21 cellular contexts compared by ENCODE assay signal in the genomic region with DNA sequence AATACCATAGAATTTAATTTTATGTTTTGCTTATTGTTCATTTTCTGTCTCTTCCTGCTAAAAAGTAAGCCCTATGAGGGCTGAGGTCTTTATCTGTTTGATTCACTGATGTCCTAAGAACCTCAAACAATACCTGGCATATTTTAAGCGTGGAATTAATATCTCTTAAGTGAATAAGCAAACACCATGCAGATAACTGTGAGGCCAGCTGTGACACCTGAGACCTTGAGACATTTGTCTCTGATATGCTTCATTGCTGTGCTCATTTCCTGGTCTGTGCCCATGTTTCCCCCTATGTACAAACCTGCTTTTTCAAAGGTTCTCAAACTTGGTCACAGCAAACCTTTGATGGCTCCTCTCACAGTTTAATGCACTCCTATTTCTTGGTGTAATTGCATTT.
"Had no signal": no experiment of that assay in that cellular context is flagged by ENCODE, and none has a peak within 500 bp of the region (broad histone marks: within the 10 kb centered on the region; RNA-seq: fewer than 3 reads in every experiment).

No MANE protein-coding gene starts in this region.

- H3K4me3 Mint-ChIP-seq: activated CD8-positive, alpha-beta T cell treated with anti-CD3 and anti-CD28 coated beads, Interleukin-2, amount 10 ng/mL, durations not matched to agents 7 days and 5 days; brain; dendritic cell treated with granulocyte-macrophage colony-stimulating factor and Interleukin-4, amounts not matched to agents 40 ng/mL and 50 ng/mL, for 4 days; immature natural killer cell; mesothelial cell of epicardium; naive thymus-derived CD8-positive, alpha-beta T cell; stimulated activated memory B cell treated with anti-CD40 and anti-IgM and Interleukin-4, amounts not matched to agents 10 μg/mL and 1 μg/mL and 100 μg/mL, for 72 hours had no signal

- H3K27me3 Mint-ChIP-seq: brain; dendritic cell treated with granulocyte-macrophage colony-stimulating factor and Interleukin-4, amounts not matched to agents 40 ng/mL and 50 ng/mL, for 4 days had no signal

- H3K4me3 ChIP-seq: left ventricle myocardium inferior, transverse colon, vagina had no signal

- H3K27ac ChIP-seq: foreskin keratinocyte, left ventricle myocardium inferior, transverse colon, vagina had no signal

- ATAC-seq: activated CD8-positive, alpha-beta T cell treated with anti-CD3 and anti-CD28 coated beads, Interleukin-2, amount 10 ng/mL, durations not matched to agents 7 days and 5 days; foreskin keratinocyte; sciatic nerve; stimulated activated memory B cell treated with anti-CD40 and anti-IgM and Interleukin-4, amounts not matched to agents 10 μg/mL and 1 μg/mL and 100 μg/mL, for 72 hours had no signal

- H3K36me3 ChIP-seq: left ventricle myocardium inferior, transverse colon, vagina had no signal

- H3K9me3 ChIP-seq: left ventricle myocardium inferior, transverse colon, vagina had no signal

- H3K27me3 ChIP-seq: foreskin keratinocyte, transverse colon, vagina had no signal

- DNase-seq: activated CD4-positive, alpha-beta T cell treated with anti-CD3 and anti-CD28 coated beads for 1 hour; activated CD4-positive, alpha-beta T cell treated with anti-CD3 and anti-CD28 coated beads, Interleukin-2, amount 50 U/mL, for 1 hour; activated CD8-positive, alpha-beta T cell treated with anti-CD3 and anti-CD28 coated beads, Interleukin-2, amount 10 ng/mL, durations not matched to agents 7 days and 5 days; activated gamma-delta T cell treated with Interleukin-2 at 50 U/mL for 16 hours; aorta; caudate nucleus; effector CD4-positive, alpha-beta T cell; foreskin keratinocyte; immature natural killer cell; left ventricle myocardium inferior; naive thymus-derived CD8-positive, alpha-beta T cell; small intestine; stimulated activated CD4-positive, alpha-beta T cell treated with anti-CD3 and anti-CD28 coated beads, Interleukin-15, amount 100 ng/mL, for 24 hours; transverse colon had no signal

- H3K4me1 ChIP-seq: transverse colon had no signal

- H3K27ac Mint-ChIP-seq: activated CD8-positive, alpha-beta T cell treated with anti-CD3 and anti-CD28 coated beads, Interleukin-2, amount 10 ng/mL, durations not matched to agents 7 days and 5 days; activated naive CD4-positive, alpha-beta T cell treated with anti-CD3 and anti-CD28 coated beads, Interleukin-2, amount 50 U/mL, for 72 hours; brain; dendritic cell treated with granulocyte-macrophage colony-stimulating factor and Interleukin-4, amounts not matched to agents 40 ng/mL and 50 ng/mL, for 4 days; immature natural killer cell; mesothelial cell of epicardium; naive thymus-derived CD8-positive, alpha-beta T cell; stimulated activated memory B cell treated with anti-CD40 and anti-IgM and Interleukin-4, amounts not matched to agents 10 μg/mL and 1 μg/mL and 100 μg/mL, for 72 hours had no signal

- H3K36me3 Mint-ChIP-seq: brain; immature natural killer cell; mesothelial cell of epicardium; stimulated activated memory B cell treated with anti-CD40 and anti-IgM and Interleukin-4, amounts not matched to agents 10 μg/mL and 1 μg/mL and 100 μg/mL, for 72 hours had no signal

- H3K4me1 Mint-ChIP-seq: immature natural killer cell had no signal
